In the genomic region with DNA sequence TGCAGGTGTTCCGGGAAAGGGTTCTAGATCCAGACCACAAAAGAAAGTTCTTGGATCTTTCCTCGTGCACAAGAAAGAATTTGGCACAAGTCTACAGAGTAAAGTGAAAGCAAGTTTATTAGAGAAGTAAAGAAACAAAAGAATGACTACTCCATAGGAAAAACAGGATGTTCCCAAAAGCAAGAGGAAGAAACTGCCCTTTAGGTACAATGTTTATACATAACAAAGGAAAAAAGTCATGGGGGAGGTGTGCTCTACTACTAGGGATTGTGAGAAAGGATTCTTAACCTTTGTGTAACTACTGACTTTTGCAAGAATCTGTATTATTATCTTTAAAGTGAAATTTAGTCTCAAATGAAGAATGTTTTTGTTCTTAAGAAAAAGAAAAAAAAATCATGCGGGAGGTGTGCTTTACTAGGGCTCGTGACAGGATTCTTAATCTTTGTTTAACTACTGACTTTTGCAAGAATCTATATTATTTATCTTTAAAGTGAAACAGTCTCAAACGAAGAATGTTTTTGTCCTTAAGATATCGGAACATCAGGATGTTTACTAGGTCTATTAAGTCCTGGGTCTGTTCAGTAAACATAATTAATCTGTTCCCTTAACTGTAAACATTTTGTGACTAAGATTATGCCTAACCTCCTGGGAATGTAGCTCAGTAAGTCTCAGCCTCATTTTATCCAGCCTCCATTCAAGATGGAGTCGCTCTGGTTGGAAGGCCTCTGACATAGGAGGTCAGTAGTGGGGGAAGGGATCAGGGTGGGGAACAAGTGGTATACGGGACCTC, we compare ENCODE assay signal across 20 cellular contexts.
"Had no signal": no experiment of that assay in that cellular context is flagged by ENCODE, and none has a peak within 500 bp of the region (broad histone marks: within the 10 kb centered on the region; RNA-seq: fewer than 3 reads in every experiment).

No MANE protein-coding gene starts in this region.

- H3K27me3 Mint-ChIP-seq: activated CD8-positive, alpha-beta T cell treated with anti-CD3 and anti-CD28 coated beads for 36 hours had no signal

- H3K9me3 Mint-ChIP-seq: activated CD8-positive, alpha-beta T cell treated with anti-CD3 and anti-CD28 coated beads for 36 hours; activated naive CD8-positive, alpha-beta T cell treated with anti-CD3 and anti-CD28 coated beads, Interleukin-2, amount 50 U/mL, for 24 hours; activated T-cell treated with anti-CD3 and anti-CD28 coated beads, Interleukin-2, amount 50 U/mL, for 72 hours; T-cell had no signal

- H3K36me3 Mint-ChIP-seq: naive B cell, T-cell had no signal

- H3K27me3 ChIP-seq: cardiac muscle cell, neutrophil had no signal

- H3K4me3 Mint-ChIP-seq: activated CD8-positive, alpha-beta T cell treated with anti-CD3 and anti-CD28 coated beads for 36 hours; activated naive CD8-positive, alpha-beta T cell treated with anti-CD3 and anti-CD28 coated beads, Interleukin-2, amount 50 U/mL, for 24 hours; activated T-cell treated with anti-CD3 and anti-CD28 coated beads, Interleukin-2, amount 50 U/mL, for 72 hours; naive B cell; T-cell had no signal

- DNase-seq: activated CD4-positive, alpha-beta T cell treated with anti-CD3 and anti-CD28 coated beads for 4 hours; activated CD8-positive, alpha-beta memory T cell treated with anti-CD3 and anti-CD28 coated beads, Interleukin-2, amount 50 U/mL, for 4 hours; activated CD8-positive, alpha-beta T cell treated with anti-CD3 and anti-CD28 coated beads for 36 hours; activated naive CD4-positive, alpha-beta T cell; activated naive CD8-positive, alpha-beta T cell treated with anti-CD3 and anti-CD28 coated beads, Interleukin-2, amount 50 U/mL, for 24 hours; activated T-cell treated with anti-CD3 and anti-CD28 coated beads, Interleukin-2, amount 50 U/mL, for 72 hours; glutamatergic neuron; naive B cell; posterior cingulate gyrus; stimulated activated CD4-positive, alpha-beta T cell treated with anti-CD3 and anti-CD28 coated beads, Interleukin-2, amount 100 ng/mL, for 24 hours; stimulated activated naive CD4-positive, alpha-beta T cell; substantia nigra; T-cell; T1000; trophoblast cell had no signal

- H3K4me3 ChIP-seq: cardiac muscle cell, SK-N-MC had no signal

- H3K27ac Mint-ChIP-seq: activated CD8-positive, alpha-beta T cell treated with anti-CD3 and anti-CD28 coated beads for 36 hours; activated naive CD8-positive, alpha-beta T cell treated with anti-CD3 and anti-CD28 coated beads, Interleukin-2, amount 50 U/mL, for 24 hours; activated T-cell treated with anti-CD3 and anti-CD28 coated beads, Interleukin-2, amount 50 U/mL, for 72 hours; naive B cell; T-cell had no signal

- H3K4me1 Mint-ChIP-seq: activated naive CD8-positive, alpha-beta T cell treated with anti-CD3 and anti-CD28 coated beads, Interleukin-2, amount 50 U/mL, for 24 hours; naive B cell; T-cell had no signal

- H3K36me3 ChIP-seq: cardiac muscle cell, neutrophil had no signal

- H3K9me3 ChIP-seq: neutrophil had no signal

- H3K27ac ChIP-seq: cardiac muscle cell, neutrophil, SK-N-MC had no signal

- ATAC-seq: activated CD8-positive, alpha-beta T cell treated with anti-CD3 and anti-CD28 coated beads for 36 hours; activated naive CD8-positive, alpha-beta T cell treated with anti-CD3 and anti-CD28 coated beads, Interleukin-2, amount 50 U/mL, for 24 hours; activated T-cell treated with anti-CD3 and anti-CD28 coated beads, Interleukin-2, amount 50 U/mL, for 72 hours; left lobe of liver; sciatic nerve; T-cell had no signal
